ENCODE assay signal across 1 cellular context in the genomic region with DNA sequence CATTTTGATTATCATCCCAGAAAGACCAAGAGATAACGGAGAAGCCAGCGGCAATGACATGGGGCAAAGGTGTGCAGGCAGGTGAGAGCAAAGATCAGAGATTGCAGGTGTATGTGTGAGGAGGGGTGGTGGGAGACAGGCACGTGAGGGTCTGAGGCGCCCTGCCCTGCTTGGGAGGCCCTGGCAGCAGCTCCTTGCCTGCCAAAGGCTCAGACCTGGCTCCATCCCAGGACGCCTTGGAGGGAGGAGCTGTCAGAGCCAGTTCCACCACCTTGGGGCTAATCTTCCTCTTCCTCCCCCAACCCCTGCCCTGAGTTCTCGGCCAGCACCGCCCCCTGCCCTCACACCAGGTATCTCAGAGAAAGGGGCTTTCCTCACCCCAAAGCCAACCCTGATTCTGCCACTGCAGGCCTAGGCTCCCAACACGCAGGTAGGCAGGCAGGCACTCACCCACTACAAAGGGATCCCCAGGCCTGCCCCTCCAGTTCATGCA.
TF ChIP-seq lines count a peak whose summit lies in the region.

No MANE protein-coding gene starts in this region.

TF ChIP-seq in H1, 55 proteins besides CTCF, POLR2A, EP300 and RAD21:
- TF ChIP-seq TAF7 (optimal IDR thresholded peaks at IDR 0.05; ENCODE audit: borderline replicate concordance, low read depth, low read length), result no peak
- TF ChIP-seq, protein P1, sequence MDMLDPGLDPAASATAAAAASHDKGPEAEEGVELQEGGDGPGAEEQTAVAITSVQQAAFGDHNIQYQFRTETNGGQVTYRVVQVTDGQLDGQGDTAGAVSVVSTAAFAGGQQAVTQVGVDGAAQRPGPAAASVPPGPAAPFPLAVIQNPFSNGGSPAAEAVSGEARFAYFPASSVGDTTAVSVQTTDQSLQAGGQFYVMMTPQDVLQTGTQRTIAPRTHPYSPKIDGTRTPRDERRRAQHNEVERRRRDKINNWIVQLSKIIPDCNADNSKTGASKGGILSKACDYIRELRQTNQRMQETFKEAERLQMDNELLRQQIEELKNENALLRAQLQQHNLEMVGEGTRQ (IDR thresholded peaks at IDR 0.05; ENCODE audit: low read length), result no peak
- no peak for TF ChIP-seq JUN (IDR thresholded peaks at IDR 0.05; ENCODE audit: low read depth, low read length)
- no peak for TF ChIP-seq BRCA1 (IDR thresholded peaks at IDR 0.05; ENCODE audit: low read depth, low read length)
- TF ChIP-seq SIRT6 (IDR thresholded peaks at IDR 0.05; ENCODE audit: low read length), result no peak
- no peak for TF ChIP-seq EGR1 (IDR thresholded peaks at IDR 0.05; ENCODE audit: borderline replicate concordance, low read depth, low read length)
- TF ChIP-seq CBX8 (IDR thresholded peaks at IDR 0.05; ENCODE audit: borderline replicate concordance, low read depth, low read length), result no peak
- TF ChIP-seq CHD1 (IDR thresholded peaks at IDR 0.05; ENCODE audit: low read depth, low read length), result no peak
- no peak for TF ChIP-seq SIX5 (IDR thresholded peaks at IDR 0.05; ENCODE audit: low read depth, low read length)
- TF ChIP-seq POLR2AphosphoS5 (IDR thresholded peaks at IDR 0.05; ENCODE audit: low read depth, low read length), result no peak
